ENCODE assay signal across 29 cellular contexts in genomic region chr3:157312366-157312745, GRCh38.
DNase-seq lines count a peak whose midpoint lies in the region; ATAC-seq and TF ChIP-seq lines count a peak whose summit lies in the region.
"Had no signal": no experiment of that assay in that cellular context is flagged by ENCODE, and none has a peak within 500 bp of the region (broad histone marks: within the 10 kb centered on the region; RNA-seq: fewer than 3 reads in every experiment).

No MANE protein-coding gene starts in this region.

- H3K79me2 ChIP-seq in mammary epithelial cell (ENCODE audit: insufficient read depth, low read length), result no peaks in the 10 kb centered on the region

- H3K9me3 Mint-ChIP-seq in MCF 10A (ENCODE audit: unreplicated experiment), result no peaks in the 10 kb centered on the region
- no peaks in the 10 kb centered on the region for H3K9me3 Mint-ChIP-seq in activated T-helper 2 cell treated with anti-CD3 and anti-CD28 coated beads, Interferon-gamma antibody, Interleukin-2, Interleukin-4, amounts not matched to agents 10 μg/mL and 5 μg/mL and 100 μg/mL, durations not matched to agents 14 hours and 24 hours and 36 hours
- H3K9me3 Mint-ChIP-seq: activated T-cell treated with anti-CD3 and anti-CD28 coated beads, Interleukin-2, amount 50 U/mL, for 72 hours; CD8-positive, alpha-beta T cell; nephron had no signal

- POLR2A ChIA-PET in MCF 10A (lab: Yijun Ruan, JAX) (no interaction called here), Panc1 (lab: Charles Lee) (no interaction called here)

- H3K27ac ChIP-seq in mammary epithelial cell (ENCODE audit: insufficient read depth, low read depth, low read length), result no peak overlapping the region
- H3K27ac ChIP-seq in Panc1 (ENCODE audit: low read length), result peak overlapping the region; percentile 8; the same call in 1 of the 2 replicates
- peak overlapping the region; percentile 67 for H3K27ac ChIP-seq in epithelial cell of prostate
- peak overlapping the region; percentile 56 for H3K27ac ChIP-seq in subcutaneous abdominal adipose tissue (ENCODE audit: low read depth, low read length)
- H3K27ac ChIP-seq: esophagus squamous epithelium, HL-60, KMS-11, lower lobe of right lung, pancreas, uterus had no signal

- H3K36me3 ChIP-seq in mammary epithelial cell (ENCODE audit: insufficient read depth, low read length) (no peaks in the 10 kb centered on the region), Panc1 (ENCODE audit: control insufficient read depth, insufficient read depth, low read length) (no peaks in the 10 kb centered on the region), subcutaneous abdominal adipose tissue (ENCODE audit: control insufficient read depth in 5 of 5, insufficient read depth in 5 of 5, low read length in 5 of 5) (no peaks in the 10 kb centered on the region)
- H3K36me3 ChIP-seq: esophagus squamous epithelium, lower lobe of right lung, pancreas, uterus had no signal

- dilution Hi-C loops in mammary epithelial cell (cut with HindIII; ENCODE audit: low sequenced_read_pairs), result no loop called here

- H3K27me3 ChIP-seq in mammary epithelial cell (ENCODE audit: insufficient read depth, low read length), result peaks cover 2% of the 10 kb centered on the region
- H3K27me3 ChIP-seq in Panc1 (ENCODE audit: control insufficient read depth, insufficient read depth, low read length), result no peaks in the 10 kb centered on the region
- H3K27me3 ChIP-seq in subcutaneous abdominal adipose tissue (ENCODE audit: control insufficient read depth in 5 of 5, insufficient read depth in 4 of 5, low read length in 5 of 5), result no peaks in the 10 kb centered on the region
- H3K27me3 ChIP-seq: esophagus squamous epithelium, pancreas, uterus had no signal

- intact Hi-C loops in MCF 10A (cut with micrococcal nuclease) (no loop called here), mammary epithelial cell (cut with micrococcal nuclease) (no loop called here), Panc1 (cut with micrococcal nuclease; ENCODE audit: unreplicated experiment) (no loop called here)
- intact Hi-C loops in activated T-helper 2 cell treated with anti-CD3 and anti-CD28 coated beads, Interferon-gamma antibody, Interleukin-2, Interleukin-4, amounts not matched to agents 10 μg/mL and 5 μg/mL and 100 μg/mL, durations not matched to agents 14 hours and 24 hours and 36 hours (cut with micrococcal nuclease), result no loop called here

- peaks cover 6% of the 10 kb centered on the region for H3K36me3 Mint-ChIP-seq in MCF 10A (ENCODE audit: insufficient read depth, unreplicated experiment)
- H3K36me3 Mint-ChIP-seq in activated T-helper 2 cell treated with anti-CD3 and anti-CD28 coated beads, Interferon-gamma antibody, Interleukin-2, Interleukin-4, amounts not matched to agents 10 μg/mL and 5 μg/mL and 100 μg/mL, durations not matched to agents 14 hours and 24 hours and 36 hours (ENCODE audit: low read depth), result no peaks in the 10 kb centered on the region
- H3K36me3 Mint-ChIP-seq: CD8-positive, alpha-beta T cell had no signal

- no peak overlapping the region for H3K4me3 Mint-ChIP-seq in MCF 10A (ENCODE audit: unreplicated experiment)
- H3K4me3 Mint-ChIP-seq in activated T-helper 2 cell treated with anti-CD3 and anti-CD28 coated beads, Interferon-gamma antibody, Interleukin-2, Interleukin-4, amounts not matched to agents 10 μg/mL and 5 μg/mL and 100 μg/mL, durations not matched to agents 14 hours and 24 hours and 36 hours (ENCODE audit: low read depth), result no peak overlapping the region
- H3K4me3 Mint-ChIP-seq: activated T-cell treated with anti-CD3 and anti-CD28 coated beads, Interleukin-2, amount 50 U/mL, for 72 hours; CD8-positive, alpha-beta T cell; nephron; T-helper 17 cell had no signal

- H3K4me1 ChIP-seq in mammary epithelial cell (ENCODE audit: insufficient read depth, low read length) (no peaks in the 10 kb centered on the region), Panc1 (ENCODE audit: control insufficient read depth, insufficient read depth, low read length) (peaks cover 3% of the 10 kb centered on the region; the same call in 1 of the 2 replicates), subcutaneous abdominal adipose tissue (ENCODE audit: control insufficient read depth in 5 of 5, insufficient read depth in 5 of 5, low read length in 5 of 5) (peaks cover 0 to 12% (median 3%) of the 10 kb centered on the region in 5 donors)
- H3K4me1 ChIP-seq: esophagus squamous epithelium, lower lobe of right lung, uterus had no signal

- H3K27ac Mint-ChIP-seq in MCF 10A (ENCODE audit: low read depth, unreplicated experiment), result peak overlapping the region; percentile 75
- H3K27ac Mint-ChIP-seq in activated T-helper 2 cell treated with anti-CD3 and anti-CD28 coated beads, Interferon-gamma antibody, Interleukin-2, Interleukin-4, amounts not matched to agents 10 μg/mL and 5 μg/mL and 100 μg/mL, durations not matched to agents 14 hours and 24 hours and 36 hours, result no peak overlapping the region
- H3K27ac Mint-ChIP-seq: activated T-cell treated with anti-CD3 and anti-CD28 coated beads, Interleukin-2, amount 50 U/mL, for 72 hours; CD8-positive, alpha-beta T cell; T-helper 17 cell had no signal

- CTCF ChIA-PET in MCF 10A (lab: Yijun Ruan, JAX) (no interaction called here), mammary epithelial cell (lab: Charles Lee; ENCODE audit: low non-redundant PET) (no interaction called here), Panc1 (lab: Charles Lee) (no interaction called here)

- H4K20me1 ChIP-seq in mammary epithelial cell (ENCODE audit: insufficient read depth, low read length), result no peaks in the 10 kb centered on the region

- no peak overlapping the region for H3K9ac ChIP-seq in mammary epithelial cell (ENCODE audit: insufficient read depth, low read length)
- no peak overlapping the region for H3K9ac ChIP-seq in subcutaneous abdominal adipose tissue (ENCODE audit: low read length in 5 of 5)
- H3K9ac ChIP-seq: KMS-11 had no signal

- H3K27me3 Mint-ChIP-seq in MCF 10A (ENCODE audit: insufficient read depth, unreplicated experiment), result no peaks in the 10 kb centered on the region
- H3K27me3 Mint-ChIP-seq in activated T-helper 2 cell treated with anti-CD3 and anti-CD28 coated beads, Interferon-gamma antibody, Interleukin-2, Interleukin-4, amounts not matched to agents 10 μg/mL and 5 μg/mL and 100 μg/mL, durations not matched to agents 14 hours and 24 hours and 36 hours (ENCODE audit: low read depth), result peaks cover 2% of the 10 kb centered on the region
- H3K27me3 Mint-ChIP-seq: T-helper 17 cell had no signal

- no peak overlapping the region for H3K4me3 ChIP-seq in mammary epithelial cell (replicated peaks in 1 of 3; ENCODE audit: insufficient read depth in 1 of 3, low read depth in 2 of 3, low read length in 3 of 3)
- no peak overlapping the region for H3K4me3 ChIP-seq in Panc1 (ENCODE audit: low read depth in 2 of 2, low read length in 2 of 2)
- no peak overlapping the region for H3K4me3 ChIP-seq in subcutaneous abdominal adipose tissue (ENCODE audit: low read depth in 1 of 5, low read length in 5 of 5)
- H3K4me3 ChIP-seq: esophagus squamous epithelium, lower lobe of right lung, mucosa of descending colon, pancreas, uterus had no signal

- BruUV-seq in MCF 10A (replicated peaks; lab: Mats Ljungman, UMichigan), result TSS peak; percentile 95
- no TSS peak for BruUV-seq in mammary epithelial cell (replicated peaks; lab: Mats Ljungman, UMichigan)
- BruUV-seq in Panc1 (replicated peaks; lab: Mats Ljungman, UMichigan), result no TSS peak

- in situ Hi-C loops in mammary epithelial cell (cut with MboI; ENCODE audit: low sequenced_read_pairs in 2 of 2) (no loop called here), Panc1 (cut with HindIII; ENCODE audit: low pct_unique_long_range_greater_than_20kb, low sequenced_read_pairs) (no loop called here)

- H3K4me2 ChIP-seq in mammary epithelial cell (ENCODE audit: insufficient read depth, low read depth, low read length), result no peak overlapping the region
- H3K4me2 ChIP-seq: KMS-11 had no signal

- TF ChIP-seq CTCF in MCF 10A (IDR thresholded peaks at IDR 0.05; ENCODE audit: unreplicated experiment) (no peak), mammary epithelial cell (conservative IDR thresholded peaks at IDR 0.05 in 1 of 2, IDR thresholded peaks at IDR 0.05 in 1 of 2; ENCODE audit: extremely low read depth in 1 of 2, insufficient read depth in 1 of 2, low read depth in 1 of 2, low read length in 2 of 2) (no peak), Panc1 (IDR thresholded peaks at IDR 0.05) (no peak)

- peaks cover 8% of the 10 kb centered on the region for H3K4me1 Mint-ChIP-seq in MCF 10A (ENCODE audit: insufficient read depth, unreplicated experiment)
- no peaks in the 10 kb centered on the region for H3K4me1 Mint-ChIP-seq in activated T-helper 2 cell treated with anti-CD3 and anti-CD28 coated beads, Interferon-gamma antibody, Interleukin-2, Interleukin-4, amounts not matched to agents 10 μg/mL and 5 μg/mL and 100 μg/mL, durations not matched to agents 14 hours and 24 hours and 36 hours (ENCODE audit: low read depth)
- H3K4me1 Mint-ChIP-seq: nephron, T-helper 17 cell had no signal

- H3K9me3 ChIP-seq in mammary epithelial cell (replicated peaks; ENCODE audit: insufficient read depth, low read length) (no peaks in the 10 kb centered on the region), Panc1 (ENCODE audit: control insufficient read depth, insufficient read depth, low read depth, low read length) (no peaks in the 10 kb centered on the region), subcutaneous abdominal adipose tissue (ENCODE audit: control insufficient read depth in 5 of 5, low read length in 5 of 5) (no peaks in the 10 kb centered on the region)
- H3K9me3 ChIP-seq: esophagus squamous epithelium, lower lobe of right lung, mucosa of descending colon, pancreas, uterus had no signal

- H2AFZ ChIP-seq in mammary epithelial cell (ENCODE audit: low read depth, low read length), result no peak overlapping the region

- DNase-seq in MCF 10A (ENCODE audit: unreplicated experiment) (no peak), mammary epithelial cell (no peak), Panc1 (ENCODE audit: low read depth, low spot score) (no peak), epithelial cell of prostate (ENCODE audit: low read depth, low spot score) (no peak), NCI-H187 treated with DMSO at 0.1 percent for 48 hours (lab: John Stamatoyannopoulos, UW) (no peak), NCI-H748 (lab: John Stamatoyannopoulos, UW; ENCODE audit: unreplicated experiment) (no peak)
- no peak for DNase-seq in activated T-helper 2 cell treated with anti-CD3 and anti-CD28 coated beads, Interferon-gamma antibody, Interleukin-2, Interleukin-4, amounts not matched to agents 10 μg/mL and 5 μg/mL and 100 μg/mL, durations not matched to agents 14 hours and 24 hours and 36 hours (ENCODE audit: low spot score)
- DNase-seq: 8988T; activated CD4-positive, alpha-beta T cell treated with anti-CD3 and anti-CD28 coated beads, Interleukin-2, amount 50 U/mL, for 48 hours; activated naive CD4-positive, alpha-beta T cell; activated T-cell treated with anti-CD3 and anti-CD28 coated beads, Interleukin-2, amount 50 U/mL, for 72 hours; CD8-positive, alpha-beta T cell; esophagus squamous epithelium; lower lobe of right lung; mucosa of descending colon; NCI-H1417; NCI-H2081; NCI-H446; NCI-H82; pancreas; RPMI8226; small intestine; stimulated activated naive CD8-positive, alpha-beta T cell treated with anti-CD3 and anti-CD28 coated beads, Interleukin-15, Interleukin-2, amounts not matched to agents 100 U/mL and 50 U/mL, for 24 hours; T-helper 17 cell; uterus had no signal

- no peak for ATAC-seq in Panc1
- ATAC-seq: activated T-cell treated with anti-CD3 and anti-CD28 coated beads, Interleukin-2, amount 50 U/mL, for 72 hours; CD8-positive, alpha-beta T cell; lower lobe of right lung; stimulated activated naive CD8-positive, alpha-beta T cell treated with anti-CD3 and anti-CD28 coated beads, Interleukin-15, Interleukin-2, amounts not matched to agents 100 U/mL and 50 U/mL, for 24 hours; T-helper 17 cell had no signal
